ENCODE assay signal across 1 cellular context in the genomic region with DNA sequence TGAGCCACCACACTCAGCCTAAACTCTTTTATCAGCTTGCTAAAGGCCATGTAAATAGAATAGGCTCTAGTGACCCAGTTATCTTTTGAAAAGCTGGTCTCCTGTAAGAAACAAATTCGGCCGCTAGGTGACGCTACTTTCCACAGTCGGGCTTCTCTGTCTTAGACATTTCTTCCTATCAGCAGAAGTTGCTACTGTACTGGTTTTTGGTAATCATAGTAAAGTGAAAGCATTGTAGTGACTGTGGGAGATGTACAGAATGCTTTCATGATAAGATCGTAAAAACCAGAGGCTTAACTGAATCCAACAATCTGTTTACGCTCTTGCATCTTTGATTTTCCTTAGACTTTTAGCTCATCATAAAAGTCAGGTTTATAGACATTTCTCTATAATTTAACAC.
TF ChIP-seq lines count a peak whose summit lies in the region.

No MANE protein-coding gene starts in this region.

TF ChIP-seq in GM12878, 131 proteins besides CTCF, POLR2A, EP300 and RAD21 (continued from another document):
- TF ChIP-seq, protein P1, sequence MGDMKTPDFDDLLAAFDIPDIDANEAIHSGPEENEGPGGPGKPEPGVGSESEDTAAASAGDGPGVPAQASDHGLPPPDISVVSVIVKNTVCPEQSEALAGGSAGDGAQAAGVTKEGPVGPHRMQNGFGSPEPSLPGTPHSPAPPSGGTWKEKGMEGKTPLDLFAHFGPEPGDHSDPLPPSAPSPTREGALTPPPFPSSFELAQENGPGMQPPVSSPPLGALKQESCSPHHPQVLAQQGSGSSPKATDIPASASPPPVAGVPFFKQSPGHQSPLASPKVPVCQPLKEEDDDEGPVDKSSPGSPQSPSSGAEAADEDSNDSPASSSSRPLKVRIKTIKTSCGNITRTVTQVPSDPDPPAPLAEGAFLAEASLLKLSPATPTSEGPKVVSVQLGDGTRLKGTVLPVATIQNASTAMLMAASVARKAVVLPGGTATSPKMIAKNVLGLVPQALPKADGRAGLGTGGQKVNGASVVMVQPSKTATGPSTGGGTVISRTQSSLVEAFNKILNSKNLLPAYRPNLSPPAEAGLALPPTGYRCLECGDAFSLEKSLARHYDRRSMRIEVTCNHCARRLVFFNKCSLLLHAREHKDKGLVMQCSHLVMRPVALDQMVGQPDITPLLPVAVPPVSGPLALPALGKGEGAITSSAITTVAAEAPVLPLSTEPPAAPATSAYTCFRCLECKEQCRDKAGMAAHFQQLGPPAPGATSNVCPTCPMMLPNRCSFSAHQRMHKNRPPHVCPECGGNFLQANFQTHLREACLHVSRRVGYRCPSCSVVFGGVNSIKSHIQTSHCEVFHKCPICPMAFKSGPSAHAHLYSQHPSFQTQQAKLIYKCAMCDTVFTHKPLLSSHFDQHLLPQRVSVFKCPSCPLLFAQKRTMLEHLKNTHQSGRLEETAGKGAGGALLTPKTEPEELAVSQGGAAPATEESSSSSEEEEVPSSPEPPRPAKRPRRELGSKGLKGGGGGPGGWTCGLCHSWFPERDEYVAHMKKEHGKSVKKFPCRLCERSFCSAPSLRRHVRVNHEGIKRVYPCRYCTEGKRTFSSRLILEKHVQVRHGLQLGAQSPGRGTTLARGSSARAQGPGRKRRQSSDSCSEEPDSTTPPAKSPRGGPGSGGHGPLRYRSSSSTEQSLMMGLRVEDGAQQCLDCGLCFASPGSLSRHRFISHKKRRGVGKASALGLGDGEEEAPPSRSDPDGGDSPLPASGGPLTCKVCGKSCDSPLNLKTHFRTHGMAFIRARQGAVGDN (IDR thresholded peaks at IDR 0.05), result no peak
- TF ChIP-seq, protein P2, sequence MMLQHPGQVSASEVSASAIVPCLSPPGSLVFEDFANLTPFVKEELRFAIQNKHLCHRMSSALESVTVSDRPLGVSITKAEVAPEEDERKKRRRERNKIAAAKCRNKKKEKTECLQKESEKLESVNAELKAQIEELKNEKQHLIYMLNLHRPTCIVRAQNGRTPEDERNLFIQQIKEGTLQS (IDR thresholded peaks at IDR 0.05; ENCODE audit: borderline replicate concordance, extremely low read depth, low read depth, low read length), result no peak
- TF ChIP-seq ATF7 (IDR thresholded peaks at IDR 0.05; ENCODE audit: low read depth) (no peak), SUPT20H (IDR thresholded peaks at IDR 0.05; ENCODE audit: borderline replicate concordance, control insufficient read depth, low read depth, low read length) (no peak), ZBED1 (IDR thresholded peaks at IDR 0.05; ENCODE audit: borderline replicate concordance) (no peak), RBBP5 (conservative IDR thresholded peaks at IDR 0.05) (no peak), EZH2 (IDR thresholded peaks at IDR 0.05; ENCODE audit: borderline replicate concordance, control insufficient read depth, low read depth, low read length) (no peak), POLR2AphosphoS5 (IDR thresholded peaks at IDR 0.05; ENCODE audit: low read length) (no peak), CBFB (IDR thresholded peaks at IDR 0.05; ENCODE audit: low read depth) (0 out of 2 replicates have a peak, but pooled peaks have one; percentile 21), SREBF2 (IDR thresholded peaks at IDR 0.05; ENCODE audit: low read length) (no peak), ZNF207 (IDR thresholded peaks at IDR 0.05; ENCODE audit: borderline replicate concordance) (no peak), ZZZ3 (IDR thresholded peaks at IDR 0.05; ENCODE audit: control insufficient read depth, insufficient read length, low read depth) (no peak)
- TF ChIP-seq, protein P3, sequence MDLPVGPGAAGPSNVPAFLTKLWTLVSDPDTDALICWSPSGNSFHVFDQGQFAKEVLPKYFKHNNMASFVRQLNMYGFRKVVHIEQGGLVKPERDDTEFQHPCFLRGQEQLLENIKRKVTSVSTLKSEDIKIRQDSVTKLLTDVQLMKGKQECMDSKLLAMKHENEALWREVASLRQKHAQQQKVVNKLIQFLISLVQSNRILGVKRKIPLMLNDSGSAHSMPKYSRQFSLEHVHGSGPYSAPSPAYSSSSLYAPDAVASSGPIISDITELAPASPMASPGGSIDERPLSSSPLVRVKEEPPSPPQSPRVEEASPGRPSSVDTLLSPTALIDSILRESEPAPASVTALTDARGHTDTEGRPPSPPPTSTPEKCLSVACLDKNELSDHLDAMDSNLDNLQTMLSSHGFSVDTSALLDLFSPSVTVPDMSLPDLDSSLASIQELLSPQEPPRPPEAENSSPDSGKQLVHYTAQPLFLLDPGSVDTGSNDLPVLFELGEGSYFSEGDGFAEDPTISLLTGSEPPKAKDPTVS (IDR thresholded peaks at IDR 0.05; ENCODE audit: low read depth, low read length), result no peak
- TF ChIP-seq, protein P4, sequence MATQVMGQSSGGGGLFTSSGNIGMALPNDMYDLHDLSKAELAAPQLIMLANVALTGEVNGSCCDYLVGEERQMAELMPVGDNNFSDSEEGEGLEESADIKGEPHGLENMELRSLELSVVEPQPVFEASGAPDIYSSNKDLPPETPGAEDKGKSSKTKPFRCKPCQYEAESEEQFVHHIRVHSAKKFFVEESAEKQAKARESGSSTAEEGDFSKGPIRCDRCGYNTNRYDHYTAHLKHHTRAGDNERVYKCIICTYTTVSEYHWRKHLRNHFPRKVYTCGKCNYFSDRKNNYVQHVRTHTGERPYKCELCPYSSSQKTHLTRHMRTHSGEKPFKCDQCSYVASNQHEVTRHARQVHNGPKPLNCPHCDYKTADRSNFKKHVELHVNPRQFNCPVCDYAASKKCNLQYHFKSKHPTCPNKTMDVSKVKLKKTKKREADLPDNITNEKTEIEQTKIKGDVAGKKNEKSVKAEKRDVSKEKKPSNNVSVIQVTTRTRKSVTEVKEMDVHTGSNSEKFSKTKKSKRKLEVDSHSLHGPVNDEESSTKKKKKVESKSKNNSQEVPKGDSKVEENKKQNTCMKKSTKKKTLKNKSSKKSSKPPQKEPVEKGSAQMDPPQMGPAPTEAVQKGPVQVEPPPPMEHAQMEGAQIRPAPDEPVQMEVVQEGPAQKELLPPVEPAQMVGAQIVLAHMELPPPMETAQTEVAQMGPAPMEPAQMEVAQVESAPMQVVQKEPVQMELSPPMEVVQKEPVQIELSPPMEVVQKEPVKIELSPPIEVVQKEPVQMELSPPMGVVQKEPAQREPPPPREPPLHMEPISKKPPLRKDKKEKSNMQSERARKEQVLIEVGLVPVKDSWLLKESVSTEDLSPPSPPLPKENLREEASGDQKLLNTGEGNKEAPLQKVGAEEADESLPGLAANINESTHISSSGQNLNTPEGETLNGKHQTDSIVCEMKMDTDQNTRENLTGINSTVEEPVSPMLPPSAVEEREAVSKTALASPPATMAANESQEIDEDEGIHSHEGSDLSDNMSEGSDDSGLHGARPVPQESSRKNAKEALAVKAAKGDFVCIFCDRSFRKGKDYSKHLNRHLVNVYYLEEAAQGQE (IDR thresholded peaks at IDR 0.05; ENCODE audit: low read depth, low read length), result no peak
